2 cellular contexts compared by ENCODE assay signal in the genomic region with DNA sequence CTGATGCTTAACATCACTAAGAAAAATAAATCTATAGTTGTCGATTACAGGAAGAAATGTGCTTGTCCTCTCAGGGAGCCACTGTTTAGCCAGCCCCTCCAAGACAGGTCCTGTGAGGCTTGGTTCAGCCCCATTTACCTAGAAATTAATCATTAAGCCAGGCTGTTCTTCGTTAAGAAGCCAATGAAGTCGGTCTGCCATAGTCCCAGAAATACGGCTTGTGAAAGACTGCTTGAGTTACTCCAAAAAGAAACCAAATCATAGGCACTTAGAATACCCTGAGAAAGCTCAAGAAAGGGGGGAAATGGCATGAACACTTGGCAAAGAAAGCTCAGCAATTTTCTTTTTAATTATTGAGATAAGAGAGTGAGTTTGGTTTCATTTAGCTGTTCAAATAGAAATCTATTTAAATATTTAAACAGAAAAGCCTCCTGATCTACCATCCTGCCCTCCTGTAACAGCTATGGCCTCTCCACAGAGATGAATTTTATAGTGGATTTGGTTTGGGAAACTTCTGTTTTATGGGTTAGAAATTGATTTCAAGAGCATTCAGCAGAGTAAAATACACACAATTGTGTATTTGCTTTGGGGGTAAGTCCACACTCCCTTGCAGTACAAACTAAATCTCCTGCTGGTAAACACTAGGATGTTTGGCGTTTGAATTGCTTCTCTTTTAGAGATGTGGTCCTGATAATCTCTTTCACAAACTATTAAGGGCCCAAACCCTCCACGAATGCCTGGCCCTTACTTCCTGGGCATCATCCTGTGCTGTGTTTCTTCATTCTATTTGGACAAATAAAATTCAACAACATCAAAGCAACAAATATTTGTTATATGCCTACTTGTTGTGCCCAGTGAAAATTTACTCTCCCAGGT.
TF ChIP-seq lines count a peak whose summit lies in the region.

No MANE protein-coding gene starts in this region.

TF ChIP-seq in GM12878, 131 proteins besides CTCF, POLR2A, EP300 and RAD21 (continued from another document):
- TF ChIP-seq, protein P1, sequence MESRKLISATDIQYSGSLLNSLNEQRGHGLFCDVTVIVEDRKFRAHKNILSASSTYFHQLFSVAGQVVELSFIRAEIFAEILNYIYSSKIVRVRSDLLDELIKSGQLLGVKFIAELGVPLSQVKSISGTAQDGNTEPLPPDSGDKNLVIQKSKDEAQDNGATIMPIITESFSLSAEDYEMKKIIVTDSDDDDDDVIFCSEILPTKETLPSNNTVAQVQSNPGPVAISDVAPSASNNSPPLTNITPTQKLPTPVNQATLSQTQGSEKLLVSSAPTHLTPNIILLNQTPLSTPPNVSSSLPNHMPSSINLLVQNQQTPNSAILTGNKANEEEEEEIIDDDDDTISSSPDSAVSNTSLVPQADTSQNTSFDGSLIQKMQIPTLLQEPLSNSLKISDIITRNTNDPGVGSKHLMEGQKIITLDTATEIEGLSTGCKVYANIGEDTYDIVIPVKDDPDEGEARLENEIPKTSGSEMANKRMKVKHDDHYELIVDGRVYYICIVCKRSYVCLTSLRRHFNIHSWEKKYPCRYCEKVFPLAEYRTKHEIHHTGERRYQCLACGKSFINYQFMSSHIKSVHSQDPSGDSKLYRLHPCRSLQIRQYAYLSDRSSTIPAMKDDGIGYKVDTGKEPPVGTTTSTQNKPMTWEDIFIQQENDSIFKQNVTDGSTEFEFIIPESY (IDR thresholded peaks at IDR 0.05): no peak
- TF ChIP-seq, protein P2, sequence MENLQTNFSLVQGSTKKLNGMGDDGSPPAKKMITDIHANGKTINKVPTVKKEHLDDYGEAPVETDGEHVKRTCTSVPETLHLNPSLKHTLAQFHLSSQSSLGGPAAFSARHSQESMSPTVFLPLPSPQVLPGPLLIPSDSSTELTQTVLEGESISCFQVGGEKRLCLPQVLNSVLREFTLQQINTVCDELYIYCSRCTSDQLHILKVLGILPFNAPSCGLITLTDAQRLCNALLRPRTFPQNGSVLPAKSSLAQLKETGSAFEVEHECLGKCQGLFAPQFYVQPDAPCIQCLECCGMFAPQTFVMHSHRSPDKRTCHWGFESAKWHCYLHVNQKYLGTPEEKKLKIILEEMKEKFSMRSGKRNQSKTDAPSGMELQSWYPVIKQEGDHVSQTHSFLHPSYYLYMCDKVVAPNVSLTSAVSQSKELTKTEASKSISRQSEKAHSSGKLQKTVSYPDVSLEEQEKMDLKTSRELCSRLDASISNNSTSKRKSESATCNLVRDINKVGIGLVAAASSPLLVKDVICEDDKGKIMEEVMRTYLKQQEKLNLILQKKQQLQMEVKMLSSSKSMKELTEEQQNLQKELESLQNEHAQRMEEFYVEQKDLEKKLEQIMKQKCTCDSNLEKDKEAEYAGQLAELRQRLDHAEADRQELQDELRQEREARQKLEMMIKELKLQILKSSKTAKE (IDR thresholded peaks at IDR 0.05; ENCODE audit: low read depth, poor library complexity, severe bottlenecking): no peak
- no peak for TF ChIP-seq CHD1 (IDR thresholded peaks at IDR 0.05; ENCODE audit: low read depth, low read length)
- no peak for TF ChIP-seq ESRRA (IDR thresholded peaks at IDR 0.05; ENCODE audit: low read length)
- no peak for TF ChIP-seq TARDBP (IDR thresholded peaks at IDR 0.05; ENCODE audit: borderline replicate concordance)
- TF ChIP-seq KAT2A (conservative IDR thresholded peaks at IDR 0.05; ENCODE audit: control insufficient read depth, low read depth, low read length): no peak
- TF ChIP-seq SMAD5 (IDR thresholded peaks at IDR 0.05; ENCODE audit: low read depth): no peak
- no peak for TF ChIP-seq DPF2 (IDR thresholded peaks at IDR 0.05)
- no peak for TF ChIP-seq ZNF274 (IDR thresholded peaks at IDR 0.05; ENCODE audit: insufficient read depth, insufficient read length)
- TF ChIP-seq, protein P3, sequence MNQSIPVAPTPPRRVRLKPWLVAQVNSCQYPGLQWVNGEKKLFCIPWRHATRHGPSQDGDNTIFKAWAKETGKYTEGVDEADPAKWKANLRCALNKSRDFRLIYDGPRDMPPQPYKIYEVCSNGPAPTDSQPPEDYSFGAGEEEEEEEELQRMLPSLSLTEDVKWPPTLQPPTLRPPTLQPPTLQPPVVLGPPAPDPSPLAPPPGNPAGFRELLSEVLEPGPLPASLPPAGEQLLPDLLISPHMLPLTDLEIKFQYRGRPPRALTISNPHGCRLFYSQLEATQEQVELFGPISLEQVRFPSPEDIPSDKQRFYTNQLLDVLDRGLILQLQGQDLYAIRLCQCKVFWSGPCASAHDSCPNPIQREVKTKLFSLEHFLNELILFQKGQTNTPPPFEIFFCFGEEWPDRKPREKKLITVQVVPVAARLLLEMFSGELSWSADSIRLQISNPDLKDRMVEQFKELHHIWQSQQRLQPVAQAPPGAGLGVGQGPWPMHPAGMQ (IDR thresholded peaks at IDR 0.05; ENCODE audit: borderline replicate concordance): no peak
- no peak for TF ChIP-seq PAX8 (IDR thresholded peaks at IDR 0.05)
- TF ChIP-seq RBBP5 (conservative IDR thresholded peaks at IDR 0.05): no peak
- TF ChIP-seq MEF2B (IDR thresholded peaks at IDR 0.05; ENCODE audit: partially characterized antibody, poor library complexity, severe bottlenecking): no peak

TF ChIP-seq in liver, 16 proteins besides CTCF, POLR2A, EP300 and RAD21 (continued from another document):
- TF ChIP-seq, protein P4, sequence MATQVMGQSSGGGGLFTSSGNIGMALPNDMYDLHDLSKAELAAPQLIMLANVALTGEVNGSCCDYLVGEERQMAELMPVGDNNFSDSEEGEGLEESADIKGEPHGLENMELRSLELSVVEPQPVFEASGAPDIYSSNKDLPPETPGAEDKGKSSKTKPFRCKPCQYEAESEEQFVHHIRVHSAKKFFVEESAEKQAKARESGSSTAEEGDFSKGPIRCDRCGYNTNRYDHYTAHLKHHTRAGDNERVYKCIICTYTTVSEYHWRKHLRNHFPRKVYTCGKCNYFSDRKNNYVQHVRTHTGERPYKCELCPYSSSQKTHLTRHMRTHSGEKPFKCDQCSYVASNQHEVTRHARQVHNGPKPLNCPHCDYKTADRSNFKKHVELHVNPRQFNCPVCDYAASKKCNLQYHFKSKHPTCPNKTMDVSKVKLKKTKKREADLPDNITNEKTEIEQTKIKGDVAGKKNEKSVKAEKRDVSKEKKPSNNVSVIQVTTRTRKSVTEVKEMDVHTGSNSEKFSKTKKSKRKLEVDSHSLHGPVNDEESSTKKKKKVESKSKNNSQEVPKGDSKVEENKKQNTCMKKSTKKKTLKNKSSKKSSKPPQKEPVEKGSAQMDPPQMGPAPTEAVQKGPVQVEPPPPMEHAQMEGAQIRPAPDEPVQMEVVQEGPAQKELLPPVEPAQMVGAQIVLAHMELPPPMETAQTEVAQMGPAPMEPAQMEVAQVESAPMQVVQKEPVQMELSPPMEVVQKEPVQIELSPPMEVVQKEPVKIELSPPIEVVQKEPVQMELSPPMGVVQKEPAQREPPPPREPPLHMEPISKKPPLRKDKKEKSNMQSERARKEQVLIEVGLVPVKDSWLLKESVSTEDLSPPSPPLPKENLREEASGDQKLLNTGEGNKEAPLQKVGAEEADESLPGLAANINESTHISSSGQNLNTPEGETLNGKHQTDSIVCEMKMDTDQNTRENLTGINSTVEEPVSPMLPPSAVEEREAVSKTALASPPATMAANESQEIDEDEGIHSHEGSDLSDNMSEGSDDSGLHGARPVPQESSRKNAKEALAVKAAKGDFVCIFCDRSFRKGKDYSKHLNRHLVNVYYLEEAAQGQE (IDR thresholded peaks at IDR 0.05): no peak
- no peak for TF ChIP-seq FOXA1 (IDR thresholded peaks at IDR 0.05)
- peak; percentile 48 for TF ChIP-seq TAF1 (conservative IDR thresholded peaks at IDR 0.05)
- no peak for TF ChIP-seq JUND (IDR thresholded peaks at IDR 0.05)
- TF ChIP-seq HNF4A (conservative IDR thresholded peaks at IDR 0.05): peak in 1 of 2 donors; percentile 32
- peak; percentile 66 for TF ChIP-seq YY1 (IDR thresholded peaks at IDR 0.05)
- TF ChIP-seq SP1 (IDR thresholded peaks at IDR 0.05): peak; percentile 69
TF ChIP-seq in liver: peak in this region for 5.
